ENCODE assay signal across 19 cellular contexts in the genomic region with DNA sequence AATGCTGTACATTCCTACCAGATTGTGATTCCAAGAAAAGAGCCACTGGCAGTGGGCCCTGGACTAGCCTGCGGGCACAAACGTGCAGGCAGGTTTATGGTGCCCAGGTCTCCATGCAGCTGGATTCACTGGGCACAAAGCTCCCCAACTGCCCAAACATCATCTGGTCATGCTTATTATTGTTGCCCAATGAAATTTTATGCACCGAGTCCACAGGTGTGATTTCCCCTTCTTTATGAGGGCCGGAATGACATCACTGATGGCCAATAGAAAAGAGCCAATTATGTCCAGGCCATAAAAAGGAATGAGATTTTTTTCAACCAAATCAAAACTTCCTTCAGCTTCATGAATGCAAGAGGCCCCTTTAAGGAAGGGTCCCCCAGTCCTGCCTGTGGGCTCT.
"Had no signal": no experiment of that assay in that cellular context is flagged by ENCODE, and none has a peak within 500 bp of the region (broad histone marks: within the 10 kb centered on the region; RNA-seq: fewer than 3 reads in every experiment).

No MANE protein-coding gene starts in this region.

- H3K36me3 Mint-ChIP-seq: natural killer cell had no signal

- DNase-seq: effector memory CD8-positive, alpha-beta T cell; esophagus squamous epithelium; foreskin fibroblast; immature natural killer cell; left cardiac atrium; mesendoderm; natural killer cell; sigmoid colon; stimulated activated CD4-positive, alpha-beta T cell treated with anti-CD3 and anti-CD28 coated beads, Interleukin-12 subunit alpha, Interleukin-12 subunit beta, amount 100 ng/mL, for 4 hours; stimulated activated naive CD4-positive, alpha-beta T cell; stomach; substantia nigra; trophoblast cell had no signal

- H3K4me3 Mint-ChIP-seq: dendritic cell treated with granulocyte-macrophage colony-stimulating factor and Interleukin-4, amounts not matched to agents 40 ng/mL and 50 ng/mL, for 4 days; effector memory CD8-positive, alpha-beta T cell; immature natural killer cell; natural killer cell; neural crest cell had no signal

- ATAC-seq: effector memory CD8-positive, alpha-beta T cell; gastroesophageal sphincter; left cardiac atrium; natural killer cell had no signal

- H3K4me3 ChIP-seq: esophagus squamous epithelium, gastroesophageal sphincter, right atrium auricular region, sigmoid colon, skin epidermis, stomach, thoracic aorta had no signal

- H3K27me3 Mint-ChIP-seq: dendritic cell treated with granulocyte-macrophage colony-stimulating factor and Interleukin-4, amounts not matched to agents 40 ng/mL and 50 ng/mL, for 4 days; effector memory CD8-positive, alpha-beta T cell had no signal

- H3K27ac Mint-ChIP-seq: dendritic cell treated with granulocyte-macrophage colony-stimulating factor and Interleukin-4, amounts not matched to agents 40 ng/mL and 50 ng/mL, for 4 days; effector memory CD8-positive, alpha-beta T cell; natural killer cell had no signal

- H3K27ac ChIP-seq: esophagus squamous epithelium, gastroesophageal sphincter, right atrium auricular region, sigmoid colon, skin epidermis, stomach, thoracic aorta had no signal

- H3K9me3 ChIP-seq: esophagus squamous epithelium, gastroesophageal sphincter, right atrium auricular region, sigmoid colon, stomach, thoracic aorta had no signal

- H3K9me3 Mint-ChIP-seq: dendritic cell treated with granulocyte-macrophage colony-stimulating factor and Interleukin-4, amounts not matched to agents 40 ng/mL and 50 ng/mL, for 4 days; effector memory CD8-positive, alpha-beta T cell; immature natural killer cell; natural killer cell; neural crest cell had no signal

- H3K4me1 Mint-ChIP-seq: immature natural killer cell had no signal

- H3K27me3 ChIP-seq: esophagus squamous epithelium, gastroesophageal sphincter, right atrium auricular region, sigmoid colon, stomach had no signal
